8 cellular contexts compared by ENCODE assay signal in genomic region chr13:26011996-26012688, GRCh38. TPM values are rescaled to one million over a fixed set of nuclear protein-coding genes. Genes with fewer than 3 reads are reported as not detected.
DNase-seq lines count a peak whose midpoint lies in the region; ATAC-seq and TF ChIP-seq lines count a peak whose summit lies in the region.

No MANE protein-coding gene starts in this region.

- H3K27me3 ChIP-seq in CD4-positive, alpha-beta T cell (ENCODE audit: control insufficient read depth, insufficient read depth, low read length): no peaks in the 10 kb centered on the region

- peak; percentile 47 to 78 (median 54) for DNase-seq in CD4-positive, alpha-beta T cell
- DNase-seq in activated CD8-positive, alpha-beta memory T cell treated with anti-CD3 and anti-CD28 coated beads, Interleukin-2, amount 50 U/mL, for 1 hour (ENCODE audit: extremely low read depth): peak; percentile 48
- DNase-seq in fibroblast of pulmonary artery (ENCODE audit: low read depth) (peak; percentile 6), AG08395 (ENCODE audit: low spot score) (no peak), NAMALWA (ENCODE audit: low spot score) (no peak), NCI-H748 treated with DMSO at 0.1 percent for 48 hours (lab: John Stamatoyannopoulos, UW) (no peak)
- peak; percentile 34 for DNase-seq in stimulated activated CD4-positive, alpha-beta T cell treated with anti-CD3 and anti-CD28 coated beads, Interleukin-1b, Interleukin-23, amount 100 ng/mL, for 48 hours

- POLR2A ChIA-PET in CD4-positive, alpha-beta T cell (lab: Charles Lee): interaction anchor here (2.0 kb wide), 1 partner anchor 124 kb away, joined by 5 read pairs; no protein-coding TSS in a partner anchor

- H3K9me3 ChIP-seq in CD4-positive, alpha-beta T cell (ENCODE audit: control insufficient read depth, low read length): no peaks in the 10 kb centered on the region

- H3K4me3 Mint-ChIP-seq in CD4-positive, alpha-beta T cell: peak overlapping the region; percentile 85

- peak overlapping the region; percentile 30 for H3K4me3 ChIP-seq in fibroblast of pulmonary artery (replicated peaks; ENCODE audit: low read depth, low read length)

- peaks cover 5% of the 10 kb centered on the region for H3K36me3 Mint-ChIP-seq in CD4-positive, alpha-beta T cell (ENCODE audit: low read depth)

- no peak for TF ChIP-seq CTCF in CD4-positive, alpha-beta T cell (IDR thresholded peaks at IDR 0.05)
- no peak for TF ChIP-seq CTCF in fibroblast of pulmonary artery (IDR thresholded peaks at IDR 0.05; ENCODE audit: low read length, missing control alignments)

- intact Hi-C loops in CD4-positive, alpha-beta T cell (cut with DNase I, micrococcal nuclease): loop anchor here in 1 of 2 experiments (1.0 to 10.0 kb wide), 2 partner anchors 40 to 107 kb away; no protein-coding TSS in a partner anchor

- peak; percentile 95 for ATAC-seq in CD4-positive, alpha-beta T cell (ENCODE audit: poor library complexity)
- ATAC-seq in HG03571 (IDR thresholded peaks at IDR 0.05; ENCODE audit: unreplicated experiment): no peak

- CTCF ChIA-PET in CD4-positive, alpha-beta T cell (lab: Charles Lee): no interaction called here

- H3K27ac ChIP-seq in CD4-positive, alpha-beta T cell (ENCODE audit: low read depth, low read length): peak overlapping the region; percentile 74

- peak overlapping the region; percentile 91 for H3K27ac Mint-ChIP-seq in CD4-positive, alpha-beta T cell

- H3K27me3 Mint-ChIP-seq in CD4-positive, alpha-beta T cell: no peaks in the 10 kb centered on the region

- H3K4me1 Mint-ChIP-seq in CD4-positive, alpha-beta T cell (ENCODE audit: low read depth): peaks cover 14% of the 10 kb centered on the region

- no peaks in the 10 kb centered on the region for H3K9me3 Mint-ChIP-seq in CD4-positive, alpha-beta T cell

RNA-seq across cellular contexts. Expression of gene SHISA2, which starts 39.7 kb away (rescaled TPM):
- total RNA-seq in CD4-positive, alpha-beta T cell: under 1 TPM; 0.52 to 0.92 TPM

Comparison
In these comparisons a context has a peak if more than half of its experiments do, and no peak if none do; other contexts are left out.
1. DNase-seq: peak in CD4-positive, alpha-beta T cell (10 of 10), activated CD8-positive, alpha-beta memory T cell treated with anti-CD3 and anti-CD28 coated beads, Interleukin-2, amount 50 U/mL, for 1 hour (single experiment), fibroblast of pulmonary artery (single experiment) and stimulated activated CD4-positive, alpha-beta T cell treated with anti-CD3 and anti-CD28 coated beads, Interleukin-1b, Interleukin-23, amount 100 ng/mL, for 48 hours (single experiment); none in AG08395 (single experiment), NAMALWA (single experiment) and NCI-H748 treated with DMSO at 0.1 percent for 48 hours (single experiment).